ENCODE assay signal across 13 cellular contexts in genomic region chr6:41728954-41729353, GRCh38. TPM values are rescaled to one million over a fixed set of nuclear protein-coding genes. Genes with fewer than 3 reads are reported as not detected.
DNase-seq lines count a peak whose midpoint lies in the region; ATAC-seq and TF ChIP-seq lines count a peak whose summit lies in the region.
"Had no signal": no experiment of that assay in that cellular context is flagged by ENCODE, and none has a peak within 500 bp of the region (broad histone marks: within the 10 kb centered on the region; RNA-seq: fewer than 3 reads in every experiment).

No MANE protein-coding gene starts in this region.

- in situ Hi-C loops in G401 (cut with HindIII; ENCODE audit: low sequenced_read_pairs) = no loop called here

- H3K36me3 ChIP-seq in PC-3 (ENCODE audit: low read depth, low read length) = no peaks in the 10 kb centered on the region
- H3K36me3 ChIP-seq: tibial artery had no signal

- H3K4me3 Mint-ChIP-seq in activated CD8-positive, alpha-beta T cell treated with anti-CD3 and anti-CD28 coated beads, Interleukin-2, amount 10 ng/mL, durations not matched to agents 7 days and 5 days = no peak overlapping the region
- no peak overlapping the region for H3K4me3 Mint-ChIP-seq in activated CD8-positive, alpha-beta T cell treated with anti-CD3 and anti-CD28 coated beads for 36 hours
- peak overlapping the region; percentile 75 for H3K4me3 Mint-ChIP-seq in memory B cell

- no peaks in the 10 kb centered on the region for H3K27me3 Mint-ChIP-seq in activated CD8-positive, alpha-beta T cell treated with anti-CD3 and anti-CD28 coated beads, Interleukin-2, amount 10 ng/mL, durations not matched to agents 7 days and 5 days (ENCODE audit: low read depth)
- no peaks in the 10 kb centered on the region for H3K27me3 Mint-ChIP-seq in activated CD8-positive, alpha-beta T cell treated with anti-CD3 and anti-CD28 coated beads for 36 hours
- H3K27me3 Mint-ChIP-seq in memory B cell = no peaks in the 10 kb centered on the region

- no peaks in the 10 kb centered on the region for H3F3A ChIP-seq in PC-3 (ENCODE audit: low read length, unreplicated experiment)

- no peak for DNase-seq in activated CD8-positive, alpha-beta T cell treated with anti-CD3 and anti-CD28 coated beads, Interleukin-2, amount 10 ng/mL, durations not matched to agents 7 days and 5 days
- no peak for DNase-seq in activated CD8-positive, alpha-beta T cell treated with anti-CD3 and anti-CD28 coated beads for 36 hours
- DNase-seq in memory B cell (ENCODE audit: low spot score in 2 of 2) = no peak
- no peak for DNase-seq in substantia nigra (lab: John Stamatoyannopoulos, UW)
- no peak for DNase-seq in PC-3
- no peak for DNase-seq in dermis blood vessel endothelial cell
- DNase-seq in G401 (ENCODE audit: low spot score) = no peak
- DNase-seq: 8988T; Caco-2; stimulated activated CD4-positive, alpha-beta T cell treated with anti-CD3 and anti-CD28 coated beads, Interleukin-15, amount 100 ng/mL, for 24 hours; tibial artery had no signal

- H3K9ac ChIP-seq in PC-3 (ENCODE audit: low read length) = no peak overlapping the region

- no peak overlapping the region for H3K4me2 ChIP-seq in PC-3 (ENCODE audit: low read length)

- peaks cover 3% of the 10 kb centered on the region for H3K36me3 Mint-ChIP-seq in activated CD8-positive, alpha-beta T cell treated with anti-CD3 and anti-CD28 coated beads, Interleukin-2, amount 10 ng/mL, durations not matched to agents 7 days and 5 days (ENCODE audit: low read depth)
- H3K36me3 Mint-ChIP-seq in activated CD8-positive, alpha-beta T cell treated with anti-CD3 and anti-CD28 coated beads for 36 hours (ENCODE audit: low read depth) = no peaks in the 10 kb centered on the region
- H3K36me3 Mint-ChIP-seq in memory B cell = peaks cover 13% of the 10 kb centered on the region

- BruUV-seq in PC-3 (replicated peaks; lab: Mats Ljungman, UMichigan) = no TSS peak

- H3K4me1 Mint-ChIP-seq in activated CD8-positive, alpha-beta T cell treated with anti-CD3 and anti-CD28 coated beads, Interleukin-2, amount 10 ng/mL, durations not matched to agents 7 days and 5 days (ENCODE audit: low read depth) = peaks cover 52% of the 10 kb centered on the region
- peaks cover 44% of the 10 kb centered on the region for H3K4me1 Mint-ChIP-seq in activated CD8-positive, alpha-beta T cell treated with anti-CD3 and anti-CD28 coated beads for 36 hours (ENCODE audit: low read depth)
- peaks cover 52% of the 10 kb centered on the region for H3K4me1 Mint-ChIP-seq in memory B cell

- TF ChIP-seq CTCF in activated CD8-positive, alpha-beta T cell treated with anti-CD3 and anti-CD28 coated beads for 36 hours (IDR thresholded peaks at IDR 0.05) = no peak
- TF ChIP-seq CTCF in VCaP (conservative IDR thresholded peaks at IDR 0.05) = no peak
- no peak for TF ChIP-seq CTCF in PC-3 (conservative IDR thresholded peaks at IDR 0.05; ENCODE audit: low read depth, low read length)

- no peaks in the 10 kb centered on the region for H3K9me3 ChIP-seq in PC-3 (ENCODE audit: low read length)
- H3K9me3 ChIP-seq: Caco-2, tibial artery had no signal

- no peak for ATAC-seq in activated CD8-positive, alpha-beta T cell treated with anti-CD3 and anti-CD28 coated beads, Interleukin-2, amount 10 ng/mL, durations not matched to agents 7 days and 5 days
- no peak for ATAC-seq in activated CD8-positive, alpha-beta T cell treated with anti-CD3 and anti-CD28 coated beads for 36 hours
- no peak for ATAC-seq in memory B cell (ENCODE audit: low read depth)
- no peak for ATAC-seq in PC-3

- intact Hi-C loops in activated CD8-positive, alpha-beta T cell treated with anti-CD3 and anti-CD28 coated beads for 36 hours (cut with micrococcal nuclease) = no loop called here
- intact Hi-C loops in PC-3 (cut with micrococcal nuclease) = no loop called here

- no peaks in the 10 kb centered on the region for H3K9me2 ChIP-seq in PC-3 (replicated peaks; ENCODE audit: low read length)

- H2AFZ ChIP-seq in PC-3 (ENCODE audit: low read length) = no peak overlapping the region

- no peak overlapping the region for H3K4me3 ChIP-seq in PC-3 (ENCODE audit: low read length)
- H3K4me3 ChIP-seq: tibial artery had no signal

- H3K9me3 Mint-ChIP-seq in activated CD8-positive, alpha-beta T cell treated with anti-CD3 and anti-CD28 coated beads, Interleukin-2, amount 10 ng/mL, durations not matched to agents 7 days and 5 days (ENCODE audit: insufficient read depth) = no peaks in the 10 kb centered on the region
- no peaks in the 10 kb centered on the region for H3K9me3 Mint-ChIP-seq in activated CD8-positive, alpha-beta T cell treated with anti-CD3 and anti-CD28 coated beads for 36 hours
- H3K9me3 Mint-ChIP-seq in memory B cell = no peaks in the 10 kb centered on the region

- H3K27ac ChIP-seq in VCaP (peak overlapping the region; percentile 95), substantia nigra (ENCODE audit: low read depth, low read length, poor library complexity, severe bottlenecking) (peak overlapping the region; percentile 99), PC-3 (ENCODE audit: low read length) (no peak overlapping the region)
- H3K27ac ChIP-seq: tibial artery had no signal

- no peaks in the 10 kb centered on the region for H3K79me2 ChIP-seq in PC-3 (ENCODE audit: low read length)

- H3K27ac Mint-ChIP-seq in activated CD8-positive, alpha-beta T cell treated with anti-CD3 and anti-CD28 coated beads, Interleukin-2, amount 10 ng/mL, durations not matched to agents 7 days and 5 days = peak overlapping the region; percentile 6
- no peak overlapping the region for H3K27ac Mint-ChIP-seq in activated CD8-positive, alpha-beta T cell treated with anti-CD3 and anti-CD28 coated beads for 36 hours
- peak overlapping the region; percentile 81 for H3K27ac Mint-ChIP-seq in memory B cell

- POLR2A ChIA-PET in activated CD8-positive, alpha-beta T cell treated with anti-CD3 and anti-CD28 coated beads, Interleukin-2, amount 10 ng/mL, durations not matched to agents 7 days and 5 days (lab: Charles Lee) = no interaction called here
- POLR2A ChIA-PET in activated CD8-positive, alpha-beta T cell treated with anti-CD3 and anti-CD28 coated beads for 36 hours (lab: Charles Lee) = interaction anchor here (2.0 kb wide), 1 partner anchor 21 kb away, joined by 8 read pairs; no protein-coding TSS in a partner anchor
- POLR2A ChIA-PET in PC-3 (lab: Charles Lee; ENCODE audit: unreplicated experiment) = no interaction called here

- CTCF ChIA-PET in activated CD8-positive, alpha-beta T cell treated with anti-CD3 and anti-CD28 coated beads, Interleukin-2, amount 10 ng/mL, durations not matched to agents 7 days and 5 days (lab: Charles Lee) = interaction anchor here (1.0 to 1.9 kb wide), 4 partner anchors 9 to 376 kb away, joined by 3 to 5 read pairs (median 3); no protein-coding TSS in a partner anchor
- CTCF ChIA-PET in activated CD8-positive, alpha-beta T cell treated with anti-CD3 and anti-CD28 coated beads for 36 hours (lab: Charles Lee) = no interaction called here
- CTCF ChIA-PET in PC-3 (lab: Charles Lee) = no interaction called here

- 0 out of 2 replicates have a peak, but pooled peaks cover 8% of the 10 kb centered on the region for H3K4me1 ChIP-seq in PC-3 (ENCODE audit: insufficient read depth, low read length)

- no peaks in the 10 kb centered on the region for H4K20me1 ChIP-seq in PC-3 (ENCODE audit: low read length)

- H3K27me3 ChIP-seq in PC-3 (ENCODE audit: low read length) = no peaks in the 10 kb centered on the region
- H3K27me3 ChIP-seq: tibial artery had no signal

RNA-seq across cellular contexts. Expression of gene TFEB, which starts 6.5 kb away (rescaled TPM):
- total RNA-seq in activated CD8-positive, alpha-beta T cell treated with anti-CD3 and anti-CD28 coated beads, Interleukin-2, amount 10 ng/mL, durations not matched to agents 7 days and 5 days = 10 to 100 TPM; 18.5 to 21.2 TPM
- 10 to 100 TPM; 14.6 to 15.9 TPM for total RNA-seq in activated CD8-positive, alpha-beta T cell treated with anti-CD3 and anti-CD28 coated beads for 36 hours
- total RNA-seq in PC-3 (2014; rRNA removed) (4.2 and 5.5 TPM in 2 replicates), dermis blood vessel endothelial cell (5.7 and 6.5 TPM in 2 replicates)
- 6.7 and 9.8 TPM in 2 replicates for total RNA-seq in G401 (2014; rRNA removed; shearing (Covaris generic))

RNA-seq across cellular contexts. Expression of gene PGC, which starts 18.2 kb away (rescaled TPM):
- total RNA-seq in activated CD8-positive, alpha-beta T cell treated with anti-CD3 and anti-CD28 coated beads, Interleukin-2, amount 10 ng/mL, durations not matched to agents 7 days and 5 days = not detected
- not detected for total RNA-seq in activated CD8-positive, alpha-beta T cell treated with anti-CD3 and anti-CD28 coated beads for 36 hours
- total RNA-seq in PC-3 (2014; rRNA removed) = not detected in 2 replicates
- total RNA-seq in dermis blood vessel endothelial cell = not detected in 2 replicates
- total RNA-seq in G401 (2014; rRNA removed; shearing (Covaris generic)) = not detected in 2 replicates
- total RNA-seq: SK-MEL-5 had no signal

RNA-seq across cellular contexts. Expression of gene FRS3, which starts 50.7 kb away (rescaled TPM):
- 1 to 10 TPM; 5.1 to 7.0 TPM for total RNA-seq in activated CD8-positive, alpha-beta T cell treated with anti-CD3 and anti-CD28 coated beads, Interleukin-2, amount 10 ng/mL, durations not matched to agents 7 days and 5 days
- total RNA-seq in activated CD8-positive, alpha-beta T cell treated with anti-CD3 and anti-CD28 coated beads for 36 hours = 1 to 10 TPM; 3.2 to 4.1 TPM
- total RNA-seq in PC-3 (2014; rRNA removed) = 3.9 and 4.3 TPM in 2 replicates
- 1.2 and 1.8 TPM in 2 replicates for total RNA-seq in dermis blood vessel endothelial cell
- 1.7 and 3.3 TPM in 2 replicates for total RNA-seq in G401 (2014; rRNA removed; shearing (Covaris generic))

RNA-seq across cellular contexts. Expression of gene PRICKLE4, which starts 51.6 kb away (rescaled TPM):
- under 1 TPM in 1 of 2 experiments, not detected in 1; 0.40 TPM for total RNA-seq in activated CD8-positive, alpha-beta T cell treated with anti-CD3 and anti-CD28 coated beads, Interleukin-2, amount 10 ng/mL, durations not matched to agents 7 days and 5 days
- total RNA-seq in activated CD8-positive, alpha-beta T cell treated with anti-CD3 and anti-CD28 coated beads for 36 hours = not detected
- total RNA-seq in PC-3 (2014; rRNA removed) (0.26 and 1.7 TPM in 2 replicates), dermis blood vessel endothelial cell (6.9 and 10.4 TPM in 2 replicates)
- 7.7 TPM in 1 of 2 replicates, not detected in the other for total RNA-seq in G401 (2014; rRNA removed; shearing (Covaris generic))
- total RNA-seq: SK-MEL-5 had no signal

RNA-seq across cellular contexts. Expression of gene TOMM6, which starts 58.5 kb away (rescaled TPM):
- total RNA-seq in activated CD8-positive, alpha-beta T cell treated with anti-CD3 and anti-CD28 coated beads, Interleukin-2, amount 10 ng/mL, durations not matched to agents 7 days and 5 days = 100 to 1,000 TPM; 215 to 218 TPM
- total RNA-seq in activated CD8-positive, alpha-beta T cell treated with anti-CD3 and anti-CD28 coated beads for 36 hours = 100 to 1,000 TPM; 310 to 314 TPM
- total RNA-seq in PC-3 (2014; rRNA removed) (142 and 162 TPM in 2 replicates), dermis blood vessel endothelial cell (76.0 and 85.6 TPM in 2 replicates)
- total RNA-seq in G401 (2014; rRNA removed; shearing (Covaris generic)) = 199 and 283 TPM in 2 replicates
